Comparison of ENCODE assay signal across 1 cellular context in genomic region chr21:44483288-44484237, GRCh38.
TF ChIP-seq lines count a peak whose summit lies in the region.

No MANE protein-coding gene starts in this region.

TF ChIP-seq in HepG2, 621 proteins besides CTCF, POLR2A, EP300 and RAD21 (continued from another document):
- TF ChIP-seq, protein P1, sequence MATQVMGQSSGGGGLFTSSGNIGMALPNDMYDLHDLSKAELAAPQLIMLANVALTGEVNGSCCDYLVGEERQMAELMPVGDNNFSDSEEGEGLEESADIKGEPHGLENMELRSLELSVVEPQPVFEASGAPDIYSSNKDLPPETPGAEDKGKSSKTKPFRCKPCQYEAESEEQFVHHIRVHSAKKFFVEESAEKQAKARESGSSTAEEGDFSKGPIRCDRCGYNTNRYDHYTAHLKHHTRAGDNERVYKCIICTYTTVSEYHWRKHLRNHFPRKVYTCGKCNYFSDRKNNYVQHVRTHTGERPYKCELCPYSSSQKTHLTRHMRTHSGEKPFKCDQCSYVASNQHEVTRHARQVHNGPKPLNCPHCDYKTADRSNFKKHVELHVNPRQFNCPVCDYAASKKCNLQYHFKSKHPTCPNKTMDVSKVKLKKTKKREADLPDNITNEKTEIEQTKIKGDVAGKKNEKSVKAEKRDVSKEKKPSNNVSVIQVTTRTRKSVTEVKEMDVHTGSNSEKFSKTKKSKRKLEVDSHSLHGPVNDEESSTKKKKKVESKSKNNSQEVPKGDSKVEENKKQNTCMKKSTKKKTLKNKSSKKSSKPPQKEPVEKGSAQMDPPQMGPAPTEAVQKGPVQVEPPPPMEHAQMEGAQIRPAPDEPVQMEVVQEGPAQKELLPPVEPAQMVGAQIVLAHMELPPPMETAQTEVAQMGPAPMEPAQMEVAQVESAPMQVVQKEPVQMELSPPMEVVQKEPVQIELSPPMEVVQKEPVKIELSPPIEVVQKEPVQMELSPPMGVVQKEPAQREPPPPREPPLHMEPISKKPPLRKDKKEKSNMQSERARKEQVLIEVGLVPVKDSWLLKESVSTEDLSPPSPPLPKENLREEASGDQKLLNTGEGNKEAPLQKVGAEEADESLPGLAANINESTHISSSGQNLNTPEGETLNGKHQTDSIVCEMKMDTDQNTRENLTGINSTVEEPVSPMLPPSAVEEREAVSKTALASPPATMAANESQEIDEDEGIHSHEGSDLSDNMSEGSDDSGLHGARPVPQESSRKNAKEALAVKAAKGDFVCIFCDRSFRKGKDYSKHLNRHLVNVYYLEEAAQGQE (IDR thresholded peaks at IDR 0.05; ENCODE audit: borderline replicate concordance in 1 of 2, low read depth in 1 of 2, low read length in 2 of 2) = no peak
- TF ChIP-seq TBX2 (CRISPR knock-in tag; IDR thresholded peaks at IDR 0.05; ENCODE audit: borderline replicate concordance) = 0 out of 2 replicates have a peak, but pooled peaks have one; percentile 46
- TF ChIP-seq ZBTB20 (CRISPR knock-in tag; IDR thresholded peaks at IDR 0.05; ENCODE audit: borderline replicate concordance, low read depth) = 0 out of 2 replicates have a peak, but pooled peaks have one; percentile 33
